ENCODE assay signal across 9 cellular contexts in genomic region chrX:133414399-133415275, GRCh38. TPM values are rescaled to one million over a fixed set of nuclear protein-coding genes. Genes with fewer than 3 reads are reported as not detected.
DNase-seq lines count a peak whose midpoint lies in the region; ATAC-seq, FAIRE-seq and TF ChIP-seq lines count a peak whose summit lies in the region.
"Had no signal": no experiment of that assay in that cellular context is flagged by ENCODE, and none has a peak within 500 bp of the region (broad histone marks: within the 10 kb centered on the region; RNA-seq: fewer than 3 reads in every experiment).

No MANE protein-coding gene starts in this region.

- no peak for TF ChIP-seq EP300 in GM12878 (IDR thresholded peaks at IDR 0.05; ENCODE audit: borderline replicate concordance in 1 of 2, control insufficient read depth in 1 of 2, low read depth in 2 of 2, low read length in 2 of 2)

- H2AFZ ChIP-seq in HCT116 (ENCODE audit: low read depth, low read length, poor library complexity, severe bottlenecking): no peak overlapping the region
- no peak overlapping the region for H2AFZ ChIP-seq in GM12878 (ENCODE audit: control insufficient read depth, low read depth, low read length)

- H3K27ac ChIP-seq in HCT116 (ENCODE audit: low read depth, low read length) (peak overlapping the region; percentile 53; the same call in 1 of the 2 replicates), GM12878 (ENCODE audit: control insufficient read depth, insufficient read depth) (no peak overlapping the region), testis (no peak overlapping the region)
- H3K27ac ChIP-seq: epithelial cell of prostate had no signal

- no peak for FAIRE-seq in GM12878 (lab: Jason Lieb, UNC)

- TF ChIP-seq POLR2A in HCT116 (IDR thresholded peaks at IDR 0.05; ENCODE audit: borderline replicate concordance, extremely low read depth, insufficient read depth, insufficient read length) (no peak), GM12878 (IDR thresholded peaks at IDR 0.05; ENCODE audit: low read depth, low read length) (no peak), testis (IDR thresholded peaks at IDR 0.05) (no peak)

- DNase-seq in AG08396 (ENCODE audit: low spot score) (peak; percentile 29), HCT116 (ENCODE audit: low read depth, low spot score) (no peak), GM12878 (ENCODE audit: low read depth, low spot score) (no peak), left colon (peak; percentile 28), testis (no peak)

- TF ChIP-seq RAD21 in HCT116 (IDR thresholded peaks at IDR 0.05; ENCODE audit: low read depth) (no peak), GM12878 (IDR thresholded peaks at IDR 0.05; ENCODE audit: insufficient read depth, low read depth, low read length) (no peak)

- H3K4me2 ChIP-seq in HCT116 (ENCODE audit: low read length): peak overlapping the region; percentile 85
- H3K4me2 ChIP-seq in GM12878 (ENCODE audit: control insufficient read depth, insufficient read depth): no peak overlapping the region

- no peaks in the 10 kb centered on the region for H3K9me3 ChIP-seq in HCT116 (ENCODE audit: control insufficient read depth in 1 of 2, insufficient read depth in 1 of 2, low read depth in 1 of 2, low read length in 2 of 2)
- H3K9me3 ChIP-seq in GM12878 (replicated peaks; ENCODE audit: control insufficient read depth, insufficient read depth, low read length): no peaks in the 10 kb centered on the region; the same call in 2 of the 3 replicates
- no peaks in the 10 kb centered on the region for H3K9me3 ChIP-seq in testis

- no peaks in the 10 kb centered on the region for H3K27me3 ChIP-seq in HCT116 (ENCODE audit: insufficient read depth, low read length)
- no peaks in the 10 kb centered on the region for H3K27me3 ChIP-seq in GM12878 (replicated peaks in 1 of 2; ENCODE audit: control insufficient read depth in 2 of 2, insufficient read depth in 2 of 2, low read length in 1 of 2)
- no peaks in the 10 kb centered on the region for H3K27me3 ChIP-seq in testis

- POLR2A ChIA-PET in HCT116 (lab: Charles Lee) (interaction anchor here (0.7 to 1.2 kb wide), 2 partner anchors 31 to 359 kb away, joined by 3 to 10 read pairs; no protein-coding TSS in a partner anchor), GM12878 (lab: Charles Lee) (interaction anchor here (0.5 to 1.0 kb wide), 2 partner anchors 50 to 1507 kb away, joined by 4 read pairs; no protein-coding TSS in a partner anchor)

- H3K9me2 ChIP-seq in HCT116 (ENCODE audit: insufficient read depth): no peaks in the 10 kb centered on the region

- ATAC-seq in HCT116 (peak; percentile 23), GM12878 (peak; percentile 58), left colon (peak; percentile 41), HG03139 (IDR thresholded peaks at IDR 0.05; ENCODE audit: unreplicated experiment) (no peak), GM18909 (IDR thresholded peaks at IDR 0.05; ENCODE audit: poor library complexity, unreplicated experiment) (no peak), GM19452 (IDR thresholded peaks at IDR 0.05; ENCODE audit: unreplicated experiment) (no peak)

- CTCF ChIA-PET in HCT116 (lab: Charles Lee) (interaction anchor here (0.6 kb wide), 1 partner anchor 52 kb away, joined by 3 read pairs; no protein-coding TSS in a partner anchor), GM12878 (lab: Yijun Ruan, JAX) (interaction anchor here (1.6 kb wide), 1 partner anchor 80 kb away, joined by 5 read pairs; no protein-coding TSS in a partner anchor)

- H3K9ac ChIP-seq in HCT116 (ENCODE audit: low read length) (peak overlapping the region; percentile 61), GM12878 (ENCODE audit: control insufficient read depth, insufficient read depth, low read length) (no peak overlapping the region)

- no peaks in the 10 kb centered on the region for H3K36me3 ChIP-seq in HCT116 (ENCODE audit: control insufficient read depth in 1 of 2, insufficient read depth in 2 of 2, low read length in 2 of 2)
- H3K36me3 ChIP-seq in GM12878 (ENCODE audit: control insufficient read depth in 2 of 2, insufficient read depth in 2 of 2, low read length in 1 of 2): no peaks in the 10 kb centered on the region
- no peaks in the 10 kb centered on the region for H3K36me3 ChIP-seq in testis (ENCODE audit: low read depth, missing control alignments)

- no TSS peak for BruUV-seq in HCT116 (replicated peaks; lab: Mats Ljungman, UMichigan)
- BruUV-seq in GM12878 (replicated peaks; lab: Mats Ljungman, UMichigan): no TSS peak

- SMC1A ChIA-PET in GM12878 (lab: Charles Lee; ENCODE audit: uncharacterized antibody, unreplicated experiment): interaction anchor here (0.9 to 6.3 kb wide), 4 partner anchors 23 to 91 kb away, joined by 3 to 38 read pairs (median 4); no protein-coding TSS in a partner anchor

- in situ Hi-C loops in GM12878 (cut with MboI): no loop called here

- H3K4me3 ChIP-seq in HCT116 (replicated peaks in 1 of 2; ENCODE audit: low read depth in 1 of 2, low read length in 2 of 2) (peak overlapping the region; percentile 57 to 73), GM12878 (no peak overlapping the region), testis (peak overlapping the region; percentile 36 to 61)

- no peak for TF ChIP-seq CTCF in HCT116 (IDR thresholded peaks at IDR 0.05 in 2 of 3, conservative IDR thresholded peaks at IDR 0.05 in 1 of 3; ENCODE audit: borderline replicate concordance in 1 of 3, insufficient read depth in 1 of 3, low read depth in 2 of 3, low read length in 2 of 3)
- TF ChIP-seq CTCF in GM12878 (IDR thresholded peaks at IDR 0.05 in 2 of 3, conservative IDR thresholded peaks at IDR 0.05 in 1 of 3; ENCODE audit: control insufficient read depth in 2 of 3, extremely low read depth in 1 of 3, insufficient read depth in 1 of 3, low read depth in 3 of 3, low read length in 3 of 3): no peak
- TF ChIP-seq CTCF in testis (IDR thresholded peaks at IDR 0.05): no peak

- intact Hi-C loops in HCT116 (cut with micrococcal nuclease) (loop anchor here (1.0 kb wide), 1 partner anchor 31 kb away; no protein-coding TSS in a partner anchor), GM12878 (cut with micrococcal nuclease; ENCODE audit: unreplicated experiment) (no loop called here), left colon (cut with DNase I, micrococcal nuclease) (no loop called here), testis (cut with DNase I; ENCODE audit: low total_unique reads) (no loop called here)

- no peaks in the 10 kb centered on the region for H4K20me1 ChIP-seq in HCT116 (ENCODE audit: insufficient read depth)
- no peaks in the 10 kb centered on the region for H4K20me1 ChIP-seq in GM12878 (ENCODE audit: control insufficient read depth, insufficient read depth)

- RAD21 ChIA-PET in HCT116 (lab: Charles Lee; ENCODE audit: low non-redundant PET in 1 of 2, low total read pairs in 2 of 2, uncharacterized antibody in 2 of 2, unreplicated experiment in 2 of 2): interaction anchor here in 1 of 2 experiments (0.8 kb wide), 1 partner anchor 31 kb away, joined by 4 read pairs; no protein-coding TSS in a partner anchor
- RAD21 ChIA-PET in GM12878 (lab: Charles Lee; ENCODE audit: unreplicated experiment): interaction anchor here (0.7 to 1.6 kb wide), 3 partner anchors 18 to 70 kb away, joined by 3 to 5 read pairs (median 4); no protein-coding TSS in a partner anchor

- WGBS in GM12878 (ENCODE audit: insufficient coverage, insufficient replicate concordance, low lambda C conversion rate, missing lambda C conversion rate): 52% methylated on average over 81 of the region's 93 CpGs
- WGBS in testis, 2 donors: 0% methylated on average over 12 to 42 of the region's 93 CpGs

- H3K79me2 ChIP-seq in HCT116 (ENCODE audit: insufficient read depth, low read length) (no peaks in the 10 kb centered on the region), GM12878 (ENCODE audit: control insufficient read depth, insufficient read depth, low read length) (no peaks in the 10 kb centered on the region)

- peaks cover 0 to 5% of the 10 kb centered on the region in 2 experiments; a peak in 1 of 4 replicates for H3K4me1 ChIP-seq in HCT116 (ENCODE audit: control insufficient read depth in 1 of 2, insufficient read depth in 2 of 2, low read length in 2 of 2)
- H3K4me1 ChIP-seq in GM12878 (ENCODE audit: control insufficient read depth, insufficient read depth, low read length): no peaks in the 10 kb centered on the region
- no peaks in the 10 kb centered on the region for H3K4me1 ChIP-seq in testis

TF ChIP-seq in HCT116, 20 proteins besides CTCF, POLR2A, EP300 and RAD21:
- peak; percentile 39; the same call in 1 of the 2 replicates for TF ChIP-seq ZFX (IDR thresholded peaks at IDR 0.05)
- TF ChIP-seq POLR2AphosphoS5 (IDR thresholded peaks at IDR 0.05; ENCODE audit: low read depth, low read length): no peak

TF ChIP-seq in GM12878, 131 proteins besides CTCF, POLR2A, EP300 and RAD21:
- TF ChIP-seq TCF7 (IDR thresholded peaks at IDR 0.05; ENCODE audit: borderline replicate concordance) (no peak), LARP7 (IDR thresholded peaks at IDR 0.05) (peak; percentile 19; the same call in 1 of the 2 replicates)

RNA-seq across cellular contexts. Expression of gene GPC4, which starts 0.7 kb away (rescaled TPM):
- 9.7 TPM for total RNA-seq in HCT116 (2021; ENCODE audit: unreplicated experiment)
- polyA plus RNA-seq in HCT116 (2012): 8.2 and 9.9 TPM in 2 replicates
- total RNA-seq in GM12878 (2013; cell fraction: nucleolus; rRNA removed): 0.10 and 0.17 TPM in 2 replicates
- total RNA-seq in GM12878 (2014; rRNA removed): 0.05 and 0.17 TPM in 2 replicates
- 0.05 and 0.09 TPM in 2 replicates for total RNA-seq in GM12878 (2014; rRNA removed; fragmentation: Illumina TruSeq; extraction: Trizol)
- 0.31 and 0.32 TPM in 2 replicates for total RNA-seq in GM12878 (2021)
- 0.28 TPM for polyA plus RNA-seq in GM12878 (2011; ENCODE audit: low read depth)
- polyA plus RNA-seq in GM12878 (2011; rRNA removed): 5.8 and 7.6 TPM in 2 replicates
- polyA plus RNA-seq in GM12878 (2011; cell fraction: cytosol; rRNA removed): 4.7 and 7.9 TPM in 2 replicates
- polyA plus RNA-seq in GM12878 (2011; cell fraction: nucleus; rRNA removed): 4.8 and 5.3 TPM in 2 replicates
- polyA plus RNA-seq in GM12878 (2012): 0.45 TPM in 2 replicates
- 0.10 and 0.21 TPM in 2 replicates for polyA plus RNA-seq in GM12878 (2014; fragmentation: Illumina TruSeq; extraction: Trizol)
- polyA plus RNA-seq in GM12878 (2014; fragmentation: Nextera tagmentation; extraction: Ambion mirVana): under 1 TPM; 0.04 to 0.08 TPM
- polyA plus RNA-seq in GM12878 (2014; rRNA removed): 0.13 and 0.17 TPM in 2 replicates
- polyA plus RNA-seq in GM12878 (2016; fragmentation: Nextera tagmentation; extraction: Ambion mirVana): under 1 TPM; 0.06 to 0.09 TPM
- 9.5 and 10.7 TPM in 2 replicates for polyA minus RNA-seq in GM12878 (2011; rRNA and poly(A)+ RNA removed)
- polyA minus RNA-seq in GM12878 (2011; cell fraction: cytosol; rRNA and poly(A)+ RNA removed): 5.3 and 6.7 TPM in 2 replicates
- polyA minus RNA-seq in GM12878 (2011; cell fraction: nucleus; rRNA and poly(A)+ RNA removed): 2.8 and 5.5 TPM in 2 replicates
- total RNA-seq in left colon: 10 to 100 TPM; 15.3 to 16.7 TPM
- total RNA-seq in testis: 10 to 100 TPM; 13.8 to 15.9 TPM
- 17.8 TPM for polyA plus RNA-seq in testis (ENCODE audit: insufficient read depth, low read depth, low replicate concordance)

Comparison
In these comparisons a context has a peak if more than half of its experiments do, and no peak if none do; other contexts are left out.
1. DNase-seq: peak in AG08396 (single experiment) and left colon (2 of 2); none in HCT116 (single experiment), GM12878 (single experiment) and testis (single experiment).
2. ATAC-seq: peak in HCT116 (single experiment), GM12878 (single experiment) and left colon (single experiment); none in HG03139 (single experiment), GM18909 (single experiment) and GM19452 (single experiment).